17 cellular contexts compared by ENCODE assay signal in genomic region chr4:115609631-115610030, GRCh38.
DNase-seq lines count a peak whose midpoint lies in the region; ATAC-seq and TF ChIP-seq lines count a peak whose summit lies in the region.
"Had no signal": no experiment of that assay in that cellular context is flagged by ENCODE, and none has a peak within 500 bp of the region (broad histone marks: within the 10 kb centered on the region; RNA-seq: fewer than 3 reads in every experiment).

No MANE protein-coding gene starts in this region.

- peak overlapping the region; percentile 37; the same call in 1 of the 2 replicates for H3K4me2 ChIP-seq in PC-3 (ENCODE audit: low read length)
- H3K4me2 ChIP-seq: BLaER1 had no signal

- H3K4me3 ChIP-seq in PC-3 (ENCODE audit: low read length) = no peak overlapping the region
- H3K4me3 ChIP-seq: BLaER1, GM12878 had no signal

- intact Hi-C loops in PC-3 (cut with micrococcal nuclease) = no loop called here

- POLR2A ChIA-PET in PC-3 (lab: Charles Lee; ENCODE audit: unreplicated experiment) = no interaction called here

- H3K27me3 ChIP-seq in PC-3 (ENCODE audit: low read length) = no peaks in the 10 kb centered on the region
- H3K27me3 ChIP-seq: BE2C, BLaER1 had no signal

- no peaks in the 10 kb centered on the region for H3K79me2 ChIP-seq in PC-3 (ENCODE audit: low read length)

- H3K4me1 ChIP-seq in PC-3 (ENCODE audit: insufficient read depth, low read length) = peaks cover 8% of the 10 kb centered on the region; the same call in 1 of the 2 replicates
- H3K4me1 ChIP-seq: BE2C, BLaER1, Caco-2 had no signal

- DNase-seq in HT1080 (ENCODE audit: low read depth) (peak; percentile 12), PC-3 (peak; percentile 65), C1 segment of cervical spinal cord (lab: John Stamatoyannopoulos, UW) (no peak)
- DNase-seq: 8988T; ACHN; BE2C; Caco-2; Calu3; CD4-positive, alpha-beta T cell; CD8-positive, alpha-beta T cell; DMS79 treated with DMSO at 0.1 percent for 48 hours; GDM1 had no signal

- H3K9me2 ChIP-seq in PC-3 (replicated peaks; ENCODE audit: low read length) = no peaks in the 10 kb centered on the region

- BruUV-seq in PC-3 (replicated peaks; lab: Mats Ljungman, UMichigan) = no TSS peak

- no peak for TF ChIP-seq CTCF in PC-3 (conservative IDR thresholded peaks at IDR 0.05; ENCODE audit: low read depth, low read length)

- H3K27ac ChIP-seq in PC-3 (ENCODE audit: low read length) = peak overlapping the region; percentile 30
- H3K27ac ChIP-seq: BLaER1, C4-2B had no signal

- CTCF ChIA-PET in PC-3 (lab: Charles Lee) = no interaction called here

- H4K20me1 ChIP-seq in PC-3 (ENCODE audit: low read length) = no peaks in the 10 kb centered on the region
- H4K20me1 ChIP-seq: BLaER1 had no signal

- no peak overlapping the region for H3K9ac ChIP-seq in PC-3 (ENCODE audit: low read length)
- H3K9ac ChIP-seq: BLaER1 had no signal

- no peaks in the 10 kb centered on the region for H3K36me3 ChIP-seq in PC-3 (ENCODE audit: low read depth, low read length)
- H3K36me3 ChIP-seq: BE2C, BLaER1 had no signal

- no peak overlapping the region for H2AFZ ChIP-seq in PC-3 (ENCODE audit: low read length)

- no peaks in the 10 kb centered on the region for H3K9me3 ChIP-seq in PC-3 (ENCODE audit: low read length)
- H3K9me3 ChIP-seq: BE2C, BLaER1, Caco-2 had no signal

- peak; percentile 96 for ATAC-seq in PC-3
- ATAC-seq in HG03108 (IDR thresholded peaks at IDR 0.05; ENCODE audit: unreplicated experiment) = no peak
- ATAC-seq in HG03469 (IDR thresholded peaks at IDR 0.05; ENCODE audit: unreplicated experiment) = no peak
- ATAC-seq: CD8-positive, alpha-beta T cell; GM12878 had no signal

- H3F3A ChIP-seq in PC-3 (ENCODE audit: low read length, unreplicated experiment) = no peaks in the 10 kb centered on the region

Comparison
In these comparisons a context has a peak if more than half of its experiments do, and no peak if none do; other contexts are left out.
1. DNase-seq: peak in HT1080 (single experiment) and PC-3 (single experiment); none in C1 segment of cervical spinal cord (0 of 14).